In the genomic region with DNA sequence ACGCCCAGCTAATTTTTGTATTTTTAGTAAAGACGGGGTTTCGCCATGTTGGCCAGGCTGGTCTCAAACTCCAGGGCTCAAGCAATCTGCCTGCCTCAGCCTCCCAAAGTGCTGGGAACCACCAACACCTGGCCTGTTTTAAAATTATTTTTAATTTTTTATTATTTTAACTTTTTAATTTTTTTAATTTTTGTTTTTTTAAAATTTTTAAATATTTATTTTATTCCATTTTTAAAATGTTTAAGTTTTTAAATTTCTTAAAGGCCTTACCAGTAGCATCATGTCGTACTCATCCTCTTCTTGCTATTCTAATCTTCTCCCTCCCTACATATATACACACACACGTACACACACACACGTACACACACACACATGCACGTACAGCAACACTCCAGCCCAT, we compare ENCODE assay signal across 43 cellular contexts. TPM values are rescaled to one million over a fixed set of nuclear protein-coding genes. Genes with fewer than 3 reads are reported as not detected.
"Had no signal": no experiment of that assay in that cellular context is flagged by ENCODE, and none has a peak within 500 bp of the region (broad histone marks: within the 10 kb centered on the region; RNA-seq: fewer than 3 reads in every experiment).

No MANE protein-coding gene starts in this region.

- ATAC-seq: activated naive CD4-positive, alpha-beta T cell treated with anti-CD3 and anti-CD28 coated beads, Interleukin-2, amount 50 U/mL, for 72 hours; activated naive CD8-positive, alpha-beta T cell treated with anti-CD3 and anti-CD28 coated beads, Interleukin-2, amount 50 U/mL, for 24 hours; activated T-cell treated with anti-CD3 and anti-CD28 coated beads, Interleukin-2, amount 50 U/mL, for 4 hours; activated T-cell treated with anti-CD3 and anti-CD28 coated beads, Interleukin-2, amount 50 U/mL, for 72 hours; activated T-helper 17 cell treated with anti-CD3 and anti-CD28 coated beads, Interleukin-2, amount 50 U/mL, for 72 hours; body of pancreas had no signal

- H3K9me3 Mint-ChIP-seq: activated naive CD4-positive, alpha-beta T cell treated with anti-CD3 and anti-CD28 coated beads, Interleukin-2, amount 50 U/mL, for 24 hours; activated naive CD8-positive, alpha-beta T cell treated with anti-CD3 and anti-CD28 coated beads for 36 hours; activated naive CD8-positive, alpha-beta T cell treated with anti-CD3 and anti-CD28 coated beads, Interleukin-2, amount 10 ng/mL, durations not matched to agents 7 days and 5 days; activated T-helper 1 cell treated with anti-CD3 and anti-CD28 coated beads, Interleukin-12 subunit alpha, Interleukin-12 subunit beta, Interleukin-2, Interleukin-4 antibody, amounts not matched to agents 30 ng/mL and 10 ng/mL and 1 ng/mL, durations not matched to agents 14 hours and 24 hours and 36 hours; activated T-helper 17 cell treated with anti-CD3 and anti-CD28 coated beads, Interleukin-2, amount 50 U/mL, for 72 hours; activated T-helper 2 cell treated with anti-CD3 and anti-CD28 coated beads, Interferon-gamma antibody, Interleukin-2, Interleukin-4, amounts not matched to agents 10 μg/mL and 5 μg/mL and 100 μg/mL, durations not matched to agents 14 hours and 24 hours and 36 hours; central memory CD8-positive, alpha-beta T cell had no signal

- FAIRE-seq: bronchial epithelial cell had no signal

- DNase-seq: activated effector memory CD4-positive, alpha-beta T cell treated with anti-CD3 and anti-CD28 coated beads, Interleukin-2, amount 50 U/mL, for 16 hours; activated effector memory CD4-positive, alpha-beta T cell treated with Interleukin-2 at 50 U/mL for 16 hours; activated gamma-delta T cell; activated gamma-delta T cell treated with Interleukin-2 at 50 U/mL for 16 hours; activated naive CD4-positive, alpha-beta T cell; activated naive CD4-positive, alpha-beta T cell treated with anti-CD3 and anti-CD28 coated beads for 36 hours; activated naive CD4-positive, alpha-beta T cell treated with anti-CD3 and anti-CD28 coated beads, Interleukin-2, amount 10 ng/mL, durations not matched to agents 7 days and 5 days; activated naive CD4-positive, alpha-beta T cell treated with anti-CD3 and anti-CD28 coated beads, Interleukin-2, amount 50 U/mL, for 16 hours; activated naive CD4-positive, alpha-beta T cell treated with Interleukin-2 at 50 U/mL for 16 hours; activated naive CD8-positive, alpha-beta T cell treated with anti-CD3 and anti-CD28 coated beads for 36 hours; activated naive CD8-positive, alpha-beta T cell treated with anti-CD3 and anti-CD28 coated beads, Interleukin-2, amount 10 ng/mL, durations not matched to agents 7 days and 5 days; activated naive CD8-positive, alpha-beta T cell treated with anti-CD3 and anti-CD28 coated beads, Interleukin-2, amount 50 U/mL, for 24 hours; activated T-cell treated with anti-CD3 and anti-CD28 coated beads, Interleukin-2, amount 50 U/mL, for 1 hour; activated T-cell treated with anti-CD3 and anti-CD28 coated beads, Interleukin-2, amount 50 U/mL, for 24 hours; activated T-cell treated with anti-CD3 and anti-CD28 coated beads, Interleukin-2, amount 50 U/mL, for 4 hours; activated T-cell treated with anti-CD3 and anti-CD28 coated beads, Interleukin-2, amount 50 U/mL, for 48 hours; activated T-cell treated with anti-CD3 and anti-CD28 coated beads, Interleukin-2, amount 50 U/mL, for 72 hours; adrenal gland; amniotic stem cell; amygdala; anterior cingulate cortex; aorta; body of pancreas; brain microvascular endothelial cell; caudate nucleus; central memory CD4-positive, alpha-beta T cell; cerebellar nuclear complex had no signal

- H3K4me3 Mint-ChIP-seq: activated naive CD4-positive, alpha-beta T cell treated with anti-CD3 and anti-CD28 coated beads for 36 hours; activated naive CD4-positive, alpha-beta T cell treated with anti-CD3 and anti-CD28 coated beads, Interleukin-2, amount 10 ng/mL, durations not matched to agents 7 days and 5 days; activated naive CD4-positive, alpha-beta T cell treated with anti-CD3 and anti-CD28 coated beads, Interleukin-2, amount 50 U/mL, for 24 hours; activated naive CD8-positive, alpha-beta T cell; activated naive CD8-positive, alpha-beta T cell treated with anti-CD3 and anti-CD28 coated beads for 36 hours; activated naive CD8-positive, alpha-beta T cell treated with anti-CD3 and anti-CD28 coated beads, Interleukin-2, amount 10 ng/mL, durations not matched to agents 7 days and 5 days; activated naive CD8-positive, alpha-beta T cell treated with anti-CD3 and anti-CD28 coated beads, Interleukin-2, amount 50 U/mL, for 24 hours; activated T-cell treated with anti-CD3 and anti-CD28 coated beads, Interleukin-2, amount 50 U/mL, for 24 hours; activated T-cell treated with anti-CD3 and anti-CD28 coated beads, Interleukin-2, amount 50 U/mL, for 4 hours; activated T-cell treated with anti-CD3 and anti-CD28 coated beads, Interleukin-2, amount 50 U/mL, for 72 hours; activated T-helper 1 cell treated with anti-CD3 and anti-CD28 coated beads, Interleukin-12 subunit alpha, Interleukin-12 subunit beta, Interleukin-2, Interleukin-4 antibody, amounts not matched to agents 30 ng/mL and 10 ng/mL and 1 ng/mL, durations not matched to agents 14 hours and 24 hours and 36 hours; activated T-helper 17 cell treated with anti-CD3 and anti-CD28 coated beads, Interleukin-2, amount 50 U/mL, for 72 hours; brain; central memory CD8-positive, alpha-beta T cell had no signal

- H3K27me3 Mint-ChIP-seq: activated naive CD4-positive, alpha-beta T cell treated with anti-CD3 and anti-CD28 coated beads, Interleukin-2, amount 10 ng/mL, durations not matched to agents 7 days and 5 days; activated naive CD4-positive, alpha-beta T cell treated with anti-CD3 and anti-CD28 coated beads, Interleukin-2, amount 50 U/mL, for 24 hours; activated naive CD8-positive, alpha-beta T cell; activated naive CD8-positive, alpha-beta T cell treated with anti-CD3 and anti-CD28 coated beads for 36 hours; activated naive CD8-positive, alpha-beta T cell treated with anti-CD3 and anti-CD28 coated beads, Interleukin-2, amount 10 ng/mL, durations not matched to agents 7 days and 5 days; activated naive CD8-positive, alpha-beta T cell treated with anti-CD3 and anti-CD28 coated beads, Interleukin-2, amount 50 U/mL, for 24 hours; activated T-cell treated with anti-CD3 and anti-CD28 coated beads, Interleukin-2, amount 50 U/mL, for 24 hours; activated T-helper 17 cell treated with anti-CD3 and anti-CD28 coated beads, Interleukin-2, amount 50 U/mL, for 72 hours; brain; central memory CD8-positive, alpha-beta T cell had no signal

- H3K27ac Mint-ChIP-seq: activated naive CD4-positive, alpha-beta T cell treated with anti-CD3 and anti-CD28 coated beads for 36 hours; activated naive CD4-positive, alpha-beta T cell treated with anti-CD3 and anti-CD28 coated beads, Interleukin-2, amount 10 ng/mL, durations not matched to agents 7 days and 5 days; activated naive CD4-positive, alpha-beta T cell treated with anti-CD3 and anti-CD28 coated beads, Interleukin-2, amount 50 U/mL, for 24 hours; activated naive CD4-positive, alpha-beta T cell treated with anti-CD3 and anti-CD28 coated beads, Interleukin-2, amount 50 U/mL, for 72 hours; activated naive CD8-positive, alpha-beta T cell; activated naive CD8-positive, alpha-beta T cell treated with anti-CD3 and anti-CD28 coated beads for 36 hours; activated naive CD8-positive, alpha-beta T cell treated with anti-CD3 and anti-CD28 coated beads, Interleukin-2, amount 10 ng/mL, durations not matched to agents 7 days and 5 days; activated naive CD8-positive, alpha-beta T cell treated with anti-CD3 and anti-CD28 coated beads, Interleukin-2, amount 50 U/mL, for 24 hours; activated T-cell treated with anti-CD3 and anti-CD28 coated beads, Interleukin-2, amount 50 U/mL, for 24 hours; activated T-cell treated with anti-CD3 and anti-CD28 coated beads, Interleukin-2, amount 50 U/mL, for 72 hours; activated T-helper 1 cell treated with anti-CD3 and anti-CD28 coated beads, Interleukin-12 subunit alpha, Interleukin-12 subunit beta, Interleukin-2, Interleukin-4 antibody, amounts not matched to agents 30 ng/mL and 10 ng/mL and 1 ng/mL, durations not matched to agents 14 hours and 24 hours and 36 hours; activated T-helper 17 cell treated with anti-CD3 and anti-CD28 coated beads, Interleukin-2, amount 50 U/mL, for 72 hours; activated T-helper 2 cell treated with anti-CD3 and anti-CD28 coated beads, Interferon-gamma antibody, Interleukin-2, Interleukin-4, amounts not matched to agents 10 μg/mL and 5 μg/mL and 100 μg/mL, durations not matched to agents 14 hours and 24 hours and 36 hours; brain had no signal

- H3K4me1 Mint-ChIP-seq: activated naive CD4-positive, alpha-beta T cell treated with anti-CD3 and anti-CD28 coated beads, Interleukin-2, amount 10 ng/mL, durations not matched to agents 7 days and 5 days; activated naive CD4-positive, alpha-beta T cell treated with anti-CD3 and anti-CD28 coated beads, Interleukin-2, amount 50 U/mL, for 24 hours; activated naive CD8-positive, alpha-beta T cell treated with anti-CD3 and anti-CD28 coated beads for 36 hours; activated naive CD8-positive, alpha-beta T cell treated with anti-CD3 and anti-CD28 coated beads, Interleukin-2, amount 10 ng/mL, durations not matched to agents 7 days and 5 days; activated naive CD8-positive, alpha-beta T cell treated with anti-CD3 and anti-CD28 coated beads, Interleukin-2, amount 50 U/mL, for 24 hours; activated T-helper 17 cell treated with anti-CD3 and anti-CD28 coated beads, Interleukin-2, amount 50 U/mL, for 72 hours; brain; central memory CD8-positive, alpha-beta T cell had no signal

RNA-seq across cellular contexts. Expression of gene LYG1, which starts 1.4 kb away (rescaled TPM):
- total RNA-seq: ascending aorta had no signal

RNA-seq across cellular contexts. Expression of gene LYG2, which starts 44.1 kb away (rescaled TPM):
- total RNA-seq: activated naive CD4-positive, alpha-beta T cell treated with anti-CD3 and anti-CD28 coated beads for 36 hours; activated naive CD4-positive, alpha-beta T cell treated with anti-CD3 and anti-CD28 coated beads, Interleukin-2, amount 50 U/mL, for 72 hours; activated naive CD8-positive, alpha-beta T cell treated with anti-CD3 and anti-CD28 coated beads for 36 hours; activated naive CD8-positive, alpha-beta T cell treated with anti-CD3 and anti-CD28 coated beads, Interleukin-2, amount 10 ng/mL, durations not matched to agents 7 days and 5 days; activated T-cell treated with anti-CD3 and anti-CD28 coated beads, Interleukin-2, amount 50 U/mL, for 4 hours; activated T-cell treated with anti-CD3 and anti-CD28 coated beads, Interleukin-2, amount 50 U/mL, for 72 hours; activated T-helper 1 cell treated with anti-CD3 and anti-CD28 coated beads, Interleukin-12 subunit alpha, Interleukin-12 subunit beta, Interleukin-2, Interleukin-4 antibody, amounts not matched to agents 30 ng/mL and 10 ng/mL and 1 ng/mL, durations not matched to agents 14 hours and 24 hours and 36 hours; activated T-helper 17 cell treated with anti-CD3 and anti-CD28 coated beads, Interleukin-2, amount 50 U/mL, for 72 hours; activated T-helper 2 cell treated with anti-CD3 and anti-CD28 coated beads, Interferon-gamma antibody, Interleukin-2, Interleukin-4, amounts not matched to agents 10 μg/mL and 5 μg/mL and 100 μg/mL, durations not matched to agents 14 hours and 24 hours and 36 hours; adrenal gland; aorta; ascending aorta; astrocyte; body of pancreas; breast epithelium; bronchial epithelial cell; cardiac muscle cell; cardiac septum; cerebellum; chondrocyte had no signal
